Comparison of ENCODE assay signal across 27 cellular contexts in the genomic region with DNA sequence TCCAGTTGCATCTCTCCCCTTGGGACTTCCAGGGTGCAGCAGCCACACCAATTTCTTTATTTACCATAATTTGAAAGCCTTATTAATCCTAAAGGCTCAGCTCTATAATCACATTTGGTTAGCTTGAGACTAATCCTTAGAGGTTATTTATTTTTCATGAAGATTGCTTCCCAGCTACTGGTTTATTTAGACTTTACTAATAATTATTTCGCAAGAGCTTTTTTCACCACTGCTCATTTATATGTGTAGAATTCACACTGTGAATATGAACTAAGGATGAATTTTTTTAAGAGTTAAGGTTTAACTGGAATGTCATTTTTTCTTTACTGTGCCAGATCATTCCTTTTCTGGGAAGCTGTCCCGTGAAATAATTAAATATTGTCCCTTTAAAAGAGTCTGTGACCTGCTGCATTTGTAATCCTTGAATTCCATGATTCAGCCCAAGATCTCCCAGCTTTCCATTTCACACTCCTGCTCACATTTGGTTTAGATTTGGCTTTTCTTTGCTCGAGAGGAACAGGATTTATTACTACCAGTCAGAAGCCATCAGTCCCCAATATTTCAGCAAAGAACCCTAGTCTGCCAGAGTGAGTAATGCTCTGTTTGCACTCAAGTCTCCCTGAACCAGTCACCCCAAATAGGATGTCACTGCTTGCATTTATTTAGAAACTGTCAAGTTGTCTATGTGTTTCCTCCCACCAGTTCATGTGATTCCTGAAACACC. TPM values are rescaled to one million over a fixed set of nuclear protein-coding genes. Genes with fewer than 3 reads are reported as not detected.
DNase-seq lines count a peak whose midpoint lies in the region; ATAC-seq, FAIRE-seq and TF ChIP-seq lines count a peak whose summit lies in the region.
"Had no signal": no experiment of that assay in that cellular context is flagged by ENCODE, and none has a peak within 500 bp of the region (broad histone marks: within the 10 kb centered on the region; RNA-seq: fewer than 3 reads in every experiment).

No MANE protein-coding gene starts in this region.

- TF ChIP-seq POLR2A in HepG2 (IDR thresholded peaks at IDR 0.05; ENCODE audit: insufficient read depth in 1 of 2, low read depth in 2 of 2, low read length in 2 of 2), result no peak
- TF ChIP-seq POLR2A in right lobe of liver (IDR thresholded peaks at IDR 0.05), result no peak

- H3K27ac ChIP-seq in HepG2 (ENCODE audit: extremely low read length, insufficient read depth, low read length) (no peak overlapping the region), right lobe of liver (no peak overlapping the region), fibroblast of lung (ENCODE audit: insufficient read depth, low read length) (no peak overlapping the region), upper lobe of right lung (no peak overlapping the region)
- H3K27ac ChIP-seq: C4-2B, heart left ventricle, SJSA1, tibial artery had no signal

- TF ChIP-seq RAD21 in HepG2 (CRISPR knock-in tag; IDR thresholded peaks at IDR 0.05), result no peak

- H3K79me2 ChIP-seq in HepG2 (ENCODE audit: insufficient read depth, low read length) (no peaks in the 10 kb centered on the region), fibroblast of lung (ENCODE audit: control insufficient read depth, insufficient read depth, low read length) (peaks cover 13% of the 10 kb centered on the region)

- TF ChIP-seq CTCF in HepG2 (CRISPR knock-in tag; IDR thresholded peaks at IDR 0.05), result no peak
- no peak for TF ChIP-seq CTCF in right lobe of liver (IDR thresholded peaks at IDR 0.05)
- TF ChIP-seq CTCF in fibroblast of lung (conservative IDR thresholded peaks at IDR 0.05 in 1 of 2, IDR thresholded peaks at IDR 0.05 in 1 of 2; ENCODE audit: low read depth in 1 of 2, low read length in 2 of 2), result no peak
- TF ChIP-seq CTCF in upper lobe of right lung (IDR thresholded peaks at IDR 0.05), result no peak

- H3K4me1 ChIP-seq in HepG2 (ENCODE audit: insufficient read depth, low read length), result peaks cover 9% of the 10 kb centered on the region; the same call in 1 of the 2 replicates
- peaks cover 0 to 9% (median 0%) of the 10 kb centered on the region in 4 donors for H3K4me1 ChIP-seq in right lobe of liver
- peaks cover 6% of the 10 kb centered on the region for H3K4me1 ChIP-seq in fibroblast of lung (ENCODE audit: control insufficient read depth, extremely low read depth, insufficient read depth, low read length)
- peaks cover 3% of the 10 kb centered on the region for H3K4me1 ChIP-seq in upper lobe of right lung

- DNase-seq in HepG2 (ENCODE audit: low spot score) (no peak), right lobe of liver (no peak), M059J (ENCODE audit: low read depth) (peak; percentile 50), fibroblast of lung (ENCODE audit: low read depth in 2 of 2) (peak in 1 of 2 donors; percentile 33), DMS79 treated with DMSO at 0.1 percent for 48 hours (lab: John Stamatoyannopoulos, UW) (no peak), upper lobe of right lung (no peak), NCI-H1048 (lab: John Stamatoyannopoulos, UW) (no peak), HK-2 (ENCODE audit: unreplicated experiment) (no peak)
- DNase-seq: activated CD4-positive, alpha-beta T cell treated with anti-CD3 and anti-CD28 coated beads for 48 hours; activated naive CD8-positive, alpha-beta T cell treated with anti-CD3 and anti-CD28 coated beads, Interleukin-2, amount 10 ng/mL, durations not matched to agents 7 days and 5 days; DMS 273 treated with DMSO at 0.1 percent for 48 hours; GF-D8; heart left ventricle; Karpas-422; left cardiac atrium; NCI-H1092; NCI-H2081 treated with DMSO at 0.1 percent for 48 hours; NCI-H446; occipital lobe; stimulated activated CD4-positive, alpha-beta T cell treated with anti-CD3 and anti-CD28 coated beads, Interleukin-4, amount 100 ng/mL, for 1 hour; stimulated activated naive CD8-positive, alpha-beta T cell treated with anti-CD3 and anti-CD28 coated beads, Interleukin-15, Interleukin-2, amounts not matched to agents 100 U/mL and 50 U/mL, for 24 hours; T-helper 2 cell; tibial artery had no signal

- H3K4me2 ChIP-seq in HepG2 (ENCODE audit: low read depth, low read length) (no peak overlapping the region), fibroblast of lung (ENCODE audit: extremely low read depth, insufficient read depth, low read length) (peak overlapping the region; percentile 11)

- in situ Hi-C loops in HepG2 (cut with HindIII; ENCODE audit: extremely low pct_ligation_motif_present, low pct_unique_long_range_greater_than_20kb), result no loop called here

- intact Hi-C loops in HepG2 (cut with micrococcal nuclease; ENCODE audit: unreplicated experiment), result no loop called here
- intact Hi-C loops in right lobe of liver (cut with DNase I), result no loop called here
- intact Hi-C loops in upper lobe of right lung (cut with DNase I), result no loop called here

- WGBS in HepG2 (ENCODE audit: low lambda C conversion rate), result 25% methylated on average over 3 of the region's 3 CpGs
- WGBS in right lobe of liver (ENCODE audit: insufficient coverage, low coverage, low lambda C conversion rate, missing lambda C conversion rate), result 47% methylated on average over 3 of the region's 3 CpGs

- ATAC-seq in HepG2, result no peak
- ATAC-seq in right lobe of liver, result no peak
- no peak for ATAC-seq in upper lobe of right lung
- ATAC-seq: heart left ventricle, left cardiac atrium had no signal

- CTCF ChIA-PET in HepG2 (lab: Yijun Ruan, JAX; ENCODE audit: low intra/inter-chr PET ratio, low total read pairs), result no interaction called here

- H3K9me3 ChIP-seq in HepG2 (ENCODE audit: low read length) (no peaks in the 10 kb centered on the region), right lobe of liver (no peaks in the 10 kb centered on the region), fibroblast of lung (ENCODE audit: control insufficient read depth, insufficient read depth, low read depth, low read length) (no peaks in the 10 kb centered on the region), upper lobe of right lung (no peaks in the 10 kb centered on the region)
- H3K9me3 ChIP-seq: heart left ventricle, SJSA1, tibial artery had no signal

- H3K4me3 ChIP-seq in HepG2 (replicated peaks in 1 of 3; ENCODE audit: insufficient read depth in 1 of 3, low read depth in 2 of 3, low read length in 3 of 3) (no peak overlapping the region), right lobe of liver (no peak overlapping the region), fibroblast of lung (replicated peaks in 1 of 4; ENCODE audit: control extremely low read depth in 1 of 4, insufficient read depth in 1 of 4, low read depth in 3 of 4, low read length in 4 of 4) (no peak overlapping the region), upper lobe of right lung (no peak overlapping the region)
- H3K4me3 ChIP-seq: heart left ventricle, SJSA1, tibial artery had no signal

- H4K20me1 ChIP-seq in HepG2 (ENCODE audit: insufficient read depth, low read length) (no peaks in the 10 kb centered on the region), fibroblast of lung (ENCODE audit: control insufficient read depth, extremely low read depth, insufficient read depth, low read length) (no peaks in the 10 kb centered on the region)

- no peak for TF ChIP-seq EP300 in HepG2 (IDR thresholded peaks at IDR 0.05; ENCODE audit: low read depth in 2 of 2, low read length in 2 of 2)
- no peak for TF ChIP-seq EP300 in HepG2 (CRISPR knock-in tag; IDR thresholded peaks at IDR 0.05; ENCODE audit: borderline replicate concordance)

- H2AFZ ChIP-seq in HepG2 (ENCODE audit: low read length) (no peak overlapping the region), fibroblast of lung (ENCODE audit: low read length) (no peak overlapping the region)

- POLR2A ChIA-PET in HepG2 (lab: Yijun Ruan, JAX), result no interaction called here

- FAIRE-seq in HepG2 (lab: Jason Lieb, UNC), result no peak
- FAIRE-seq: endometrium, RCC 7860 had no signal

- H3K36me3 ChIP-seq in HepG2 (replicated peaks in 1 of 2; ENCODE audit: control insufficient read depth in 1 of 2, insufficient read depth in 2 of 2, low read length in 2 of 2) (no peaks in the 10 kb centered on the region), right lobe of liver (no peaks in the 10 kb centered on the region), fibroblast of lung (ENCODE audit: control insufficient read depth, insufficient read depth, low read length) (no peaks in the 10 kb centered on the region), upper lobe of right lung (no peaks in the 10 kb centered on the region)
- H3K36me3 ChIP-seq: heart left ventricle, tibial artery had no signal

- no TSS peak for BruUV-seq in HepG2 (replicated peaks; lab: Mats Ljungman, UMichigan)

- peaks cover 2 to 33% of the 10 kb centered on the region in 2 experiments; a peak in 3 of 5 replicates for H3K27me3 ChIP-seq in HepG2 (ENCODE audit: control insufficient read depth in 1 of 2, insufficient read depth in 2 of 2, low read length in 2 of 2)
- H3K27me3 ChIP-seq in right lobe of liver, result no peaks in the 10 kb centered on the region
- H3K27me3 ChIP-seq in fibroblast of lung (ENCODE audit: control insufficient read depth, insufficient read depth, low read length), result no peaks in the 10 kb centered on the region
- H3K27me3 ChIP-seq in upper lobe of right lung, result no peaks in the 10 kb centered on the region
- H3K27me3 ChIP-seq: SJSA1, tibial artery had no signal

- H3K9ac ChIP-seq in HepG2 (ENCODE audit: insufficient read depth, low read depth, low read length), result no peak overlapping the region
- no peak overlapping the region for H3K9ac ChIP-seq in fibroblast of lung (ENCODE audit: insufficient read depth, low read length)

RNA-seq across cellular contexts. Expression of a gene that starts 4.4 kb away (rescaled TPM):
- total RNA-seq in HepG2 (2016; rRNA removed; fragmentation: Illumina TruSeq; extraction: Trizol), result 0.02 TPM in 1 of 2 replicates, not detected in the other
- total RNA-seq in HepG2 (2016; cell fraction: cytosol; rRNA removed; fragmentation: Illumina TruSeq; extraction: Trizol; ENCODE audit: low read depth), result not detected in 2 replicates
- total RNA-seq in HepG2 (2016; cell fraction: insoluble cytoplasmic fraction; rRNA removed; fragmentation: Illumina TruSeq; extraction: Trizol), result not detected in 2 replicates
- not detected in 2 replicates for total RNA-seq in HepG2 (2016; cell fraction: membrane; rRNA removed; fragmentation: Illumina TruSeq; extraction: Trizol)
- not detected in 2 replicates for total RNA-seq in HepG2 (2016; cell fraction: nucleus; rRNA removed; fragmentation: Illumina TruSeq; extraction: Trizol)
- 0.11 and 0.29 TPM in 2 replicates for polyA plus RNA-seq in HepG2 (2011; rRNA removed)
- polyA plus RNA-seq in HepG2 (2011; cell fraction: cytosol; rRNA removed), result 0.16 and 0.21 TPM in 2 replicates
- polyA plus RNA-seq in HepG2 (2011; cell fraction: nucleus; rRNA removed), result not detected in 2 replicates
- polyA plus RNA-seq in HepG2 (2012), result not detected in 2 replicates
- polyA plus RNA-seq in HepG2 (2016; cell fraction: cytosol; fragmentation: Illumina TruSeq; extraction: Trizol; ENCODE audit: low read depth), result not detected in 2 replicates
- not detected in 2 replicates for polyA plus RNA-seq in HepG2 (2016; cell fraction: insoluble cytoplasmic fraction; fragmentation: Illumina TruSeq; extraction: Trizol; ENCODE audit: low read depth)
- not detected in 2 replicates for polyA plus RNA-seq in HepG2 (2016; cell fraction: membrane; fragmentation: Illumina TruSeq; extraction: Trizol; ENCODE audit: low read depth)
- polyA plus RNA-seq in HepG2 (2016; cell fraction: nucleus; fragmentation: Illumina TruSeq; extraction: Trizol; ENCODE audit: insufficient read depth, low read depth), result not detected in 2 replicates
- polyA minus RNA-seq in HepG2 (2011; rRNA and poly(A)+ RNA removed; ENCODE audit: low replicate concordance), result 343 TPM in 1 of 2 replicates, not detected in the other
- 0.97 TPM in 1 of 2 replicates, not detected in the other for polyA minus RNA-seq in HepG2 (2011; cell fraction: cytosol; rRNA and poly(A)+ RNA removed)
- 0.39 and 0.62 TPM in 2 replicates for polyA minus RNA-seq in HepG2 (2011; cell fraction: nucleus; rRNA and poly(A)+ RNA removed)
- total RNA-seq in right lobe of liver, result 10 to 100 TPM; 12.2 to 64.1 (median 22.9) TPM
- total RNA-seq in M059J (2014; rRNA removed; shearing (Covaris generic)), result 405 and 667 TPM in 2 replicates
- 446 and 660 TPM in 2 replicates for total RNA-seq in fibroblast of lung
- 980 and 2,078 TPM in 2 replicates for polyA plus RNA-seq in fibroblast of lung
- 599 and 1,130 TPM in 2 replicates for polyA plus RNA-seq in fibroblast of lung (2012)
- 898 and 1,775 TPM in 2 replicates for polyA minus RNA-seq in fibroblast of lung (ENCODE audit: low replicate concordance)
- 548 TPM for total RNA-seq in upper lobe of right lung

Comparison
In these comparisons a context has a peak if more than half of its experiments do, and no peak if none do; other contexts are left out.
1. RNA of a gene that starts 4.4 kb away (total RNA-seq): 405 to 667 TPM in M059J, 446 to 660 TPM in fibroblast of lung, 548 TPM in upper lobe of right lung (single experiment) and 12.2 to 64.1 TPM in right lobe of liver; 0.02 TPM in HepG2; every median in the first group is over 10 times any median in the second.